In genomic region chr20:14134004-14134403, GRCh38 we compare ENCODE assay signal across 31 cellular contexts.
"Had no signal": no experiment of that assay in that cellular context is flagged by ENCODE, and none has a peak within 500 bp of the region (broad histone marks: within the 10 kb centered on the region; RNA-seq: fewer than 3 reads in every experiment).

No MANE protein-coding gene starts in this region.

- H3K4me1 ChIP-seq: ascending aorta, breast epithelium had no signal

- H3K36me3 ChIP-seq: ascending aorta, brain microvascular endothelial cell, breast epithelium, WERI-Rb-1 had no signal

- H3K27ac ChIP-seq: ascending aorta, brain microvascular endothelial cell, breast epithelium, WERI-Rb-1 had no signal

- H3K4me3 ChIP-seq: ascending aorta, breast epithelium had no signal

- DNase-seq: activated CD4-positive, alpha-beta memory T cell treated with anti-CD3 and anti-CD28 coated beads, Interleukin-2, amount 10 ng/mL, durations not matched to agents 7 days and 5 days; activated CD4-positive, alpha-beta T cell treated with anti-CD3 and anti-CD28 coated beads for 1 hour; activated CD4-positive, alpha-beta T cell treated with anti-CD3 and anti-CD28 coated beads for 36 hours; activated CD4-positive, alpha-beta T cell treated with anti-CD3 and anti-CD28 coated beads for 48 hours; activated CD4-positive, alpha-beta T cell treated with anti-CD3 and anti-CD28 coated beads, Interleukin-2, amount 10 ng/mL, durations not matched to agents 7 days and 5 days; activated CD4-positive, alpha-beta T cell treated with anti-CD3 and anti-CD28 coated beads, Interleukin-2, amount 50 U/mL, for 48 hours; activated CD4-positive, CD25-positive, alpha-beta regulatory T cell; activated CD8-positive, alpha-beta memory T cell treated with anti-CD3 and anti-CD28 coated beads for 24 hours; activated CD8-positive, alpha-beta memory T cell treated with anti-CD3 and anti-CD28 coated beads, Interleukin-2, amount 10 ng/mL, durations not matched to agents 7 days and 5 days; activated CD8-positive, alpha-beta memory T cell treated with anti-CD3 and anti-CD28 coated beads, Interleukin-2, amount 50 U/mL, for 48 hours; activated CD8-positive, alpha-beta T cell treated with anti-CD3 and anti-CD28 coated beads, Interleukin-2, amount 10 ng/mL, durations not matched to agents 7 days and 5 days; activated effector memory CD4-positive, alpha-beta T cell treated with Interleukin-2 at 50 U/mL for 16 hours; activated gamma-delta T cell; activated naive CD4-positive, alpha-beta T cell treated with anti-CD3 and anti-CD28 coated beads, Interleukin-2, amount 10 ng/mL, durations not matched to agents 7 days and 5 days; activated naive CD4-positive, alpha-beta T cell treated with Interleukin-2 at 50 U/mL for 16 hours; activated naive CD8-positive, alpha-beta T cell treated with anti-CD3 and anti-CD28 coated beads, Interleukin-2, amount 10 ng/mL, durations not matched to agents 7 days and 5 days; activated naive CD8-positive, alpha-beta T cell treated with anti-CD3 and anti-CD28 coated beads, Interleukin-2, amount 50 U/mL, for 24 hours; activated T-cell treated with anti-CD3 and anti-CD28 coated beads, Interleukin-2, amount 50 U/mL, for 24 hours; activated T-cell treated with anti-CD3 and anti-CD28 coated beads, Interleukin-2, amount 50 U/mL, for 48 hours; amygdala; anterior cingulate cortex; brain microvascular endothelial cell; central memory CD4-positive, alpha-beta T cell; T-helper 1 cell; T-helper 2 cell; T-helper 9 cell; WERI-Rb-1 had no signal

- H3K27me3 ChIP-seq: ascending aorta, brain microvascular endothelial cell, breast epithelium had no signal

- ATAC-seq: activated CD4-positive, alpha-beta T cell treated with anti-CD3 and anti-CD28 coated beads for 36 hours; activated CD4-positive, CD25-positive, alpha-beta regulatory T cell treated with anti-CD3 and anti-CD28 coated beads, Interleukin-2, amount 50 U/mL, for 24 hours; activated CD8-positive, alpha-beta memory T cell treated with anti-CD3 and anti-CD28 coated beads, Interleukin-2, amount 10 ng/mL, durations not matched to agents 7 days and 5 days; activated CD8-positive, alpha-beta T cell treated with anti-CD3 and anti-CD28 coated beads, Interleukin-2, amount 10 ng/mL, durations not matched to agents 7 days and 5 days; activated naive CD8-positive, alpha-beta T cell treated with anti-CD3 and anti-CD28 coated beads, Interleukin-2, amount 50 U/mL, for 24 hours; WTC11 had no signal

- H3K9me3 ChIP-seq: ascending aorta had no signal
